15 cellular contexts compared by ENCODE assay signal in genomic region chr3:66047321-66048050, GRCh38. TPM values are rescaled to one million over a fixed set of nuclear protein-coding genes. Genes with fewer than 3 reads are reported as not detected.
DNase-seq lines count a peak whose midpoint lies in the region; ATAC-seq and TF ChIP-seq lines count a peak whose summit lies in the region.
"Had no signal": no experiment of that assay in that cellular context is flagged by ENCODE, and none has a peak within 500 bp of the region (broad histone marks: within the 10 kb centered on the region; RNA-seq: fewer than 3 reads in every experiment).

No MANE protein-coding gene starts in this region.

- no peak for TF ChIP-seq POLR2A in Peyer's patch (IDR thresholded peaks at IDR 0.05)

- H3K4me3 ChIP-seq in AG09309 (ENCODE audit: control insufficient read depth, low read depth, low read length) (no peak overlapping the region), fibroblast of lung (replicated peaks in 1 of 4; ENCODE audit: control extremely low read depth in 1 of 4, insufficient read depth in 1 of 4, low read depth in 3 of 4, low read length in 4 of 4) (no peak overlapping the region), Peyer's patch (no peak overlapping the region)

- no peaks in the 10 kb centered on the region for H3K27me3 Mint-ChIP-seq in osteocyte (ENCODE audit: unreplicated experiment)
- H3K27me3 Mint-ChIP-seq in activated CD8-positive, alpha-beta T cell treated with anti-CD3 and anti-CD28 coated beads, Interleukin-2, amount 10 ng/mL, durations not matched to agents 7 days and 5 days (ENCODE audit: low read depth): no peaks in the 10 kb centered on the region

- no peak overlapping the region for H3K4me3 Mint-ChIP-seq in osteocyte (ENCODE audit: unreplicated experiment)
- H3K4me3 Mint-ChIP-seq in activated CD8-positive, alpha-beta T cell treated with anti-CD3 and anti-CD28 coated beads, Interleukin-2, amount 10 ng/mL, durations not matched to agents 7 days and 5 days: no peak overlapping the region
- H3K4me3 Mint-ChIP-seq: activated T-cell treated with anti-CD3 and anti-CD28 coated beads, Interleukin-2, amount 50 U/mL, for 4 hours; CD8-positive, alpha-beta T cell; nephron had no signal

- TF ChIP-seq CTCF in AG09309 (IDR thresholded peaks at IDR 0.05; ENCODE audit: control insufficient read depth, insufficient read depth, low read depth, low read length, missing control alignments): peak; percentile 28
- no peak for TF ChIP-seq CTCF in fibroblast of lung (conservative IDR thresholded peaks at IDR 0.05 in 1 of 2, IDR thresholded peaks at IDR 0.05 in 1 of 2; ENCODE audit: low read depth in 1 of 2, low read length in 2 of 2)
- no peak for TF ChIP-seq CTCF in osteocyte (IDR thresholded peaks at IDR 0.05)
- peak in 3 of 6 experiments; percentile 33 to 37 (median 36) for TF ChIP-seq CTCF in Peyer's patch (IDR thresholded peaks at IDR 0.05)

- H3K4me2 ChIP-seq in fibroblast of lung (ENCODE audit: extremely low read depth, insufficient read depth, low read length): peak overlapping the region; percentile 69

- H3K79me2 ChIP-seq in fibroblast of lung (ENCODE audit: control insufficient read depth, insufficient read depth, low read length): no peaks in the 10 kb centered on the region

- H3K36me3 ChIP-seq in fibroblast of lung (ENCODE audit: control insufficient read depth, insufficient read depth, low read length) (no peaks in the 10 kb centered on the region), Peyer's patch (no peaks in the 10 kb centered on the region)

- no peak overlapping the region for H3K9ac ChIP-seq in fibroblast of lung (ENCODE audit: insufficient read depth, low read length)

- no peaks in the 10 kb centered on the region for H3K36me3 Mint-ChIP-seq in osteocyte (ENCODE audit: unreplicated experiment)
- no peaks in the 10 kb centered on the region for H3K36me3 Mint-ChIP-seq in activated CD8-positive, alpha-beta T cell treated with anti-CD3 and anti-CD28 coated beads, Interleukin-2, amount 10 ng/mL, durations not matched to agents 7 days and 5 days (ENCODE audit: low read depth)
- H3K36me3 Mint-ChIP-seq: CD8-positive, alpha-beta T cell had no signal

- H3K27ac Mint-ChIP-seq in osteocyte (ENCODE audit: unreplicated experiment): peak overlapping the region; percentile 87
- H3K27ac Mint-ChIP-seq in activated CD8-positive, alpha-beta T cell treated with anti-CD3 and anti-CD28 coated beads, Interleukin-2, amount 10 ng/mL, durations not matched to agents 7 days and 5 days: no peak overlapping the region
- H3K27ac Mint-ChIP-seq: CD8-positive, alpha-beta T cell had no signal

- DNase-seq in AG09309 (ENCODE audit: low read depth): peak; percentile 91
- DNase-seq in M059J (ENCODE audit: low read depth): peak; percentile 71
- peak; percentile 64 to 87 for DNase-seq in fibroblast of lung (ENCODE audit: low read depth in 2 of 2)
- DNase-seq in osteocyte (ENCODE audit: extremely low spot score, unreplicated experiment): no peak
- DNase-seq in Peyer's patch: no peak
- DNase-seq in germinal center (ENCODE audit: low spot score): no peak
- no peak for DNase-seq in SKM-1 treated with dmso at 0.1 percent for 144 hours (lab: John Stamatoyannopoulos, UW; ENCODE audit: unreplicated experiment)
- no peak for DNase-seq in activated CD8-positive, alpha-beta T cell treated with anti-CD3 and anti-CD28 coated beads, Interleukin-2, amount 10 ng/mL, durations not matched to agents 7 days and 5 days
- DNase-seq: activated T-cell treated with anti-CD3 and anti-CD28 coated beads, Interleukin-2, amount 50 U/mL, for 4 hours; CD8-positive, alpha-beta T cell; cerebellar nuclear complex; NCI-H1930; OCI-M1; stimulated activated CD4-positive, alpha-beta T cell treated with anti-CD3 and anti-CD28 coated beads, Interleukin-4, amount 100 ng/mL, for 24 hours had no signal

- POLR2A ChIA-PET in activated CD8-positive, alpha-beta T cell treated with anti-CD3 and anti-CD28 coated beads, Interleukin-2, amount 10 ng/mL, durations not matched to agents 7 days and 5 days (lab: Charles Lee): no interaction called here

- H4K20me1 ChIP-seq in fibroblast of lung (ENCODE audit: control insufficient read depth, extremely low read depth, insufficient read depth, low read length): no peaks in the 10 kb centered on the region

- CTCF ChIA-PET in activated CD8-positive, alpha-beta T cell treated with anti-CD3 and anti-CD28 coated beads, Interleukin-2, amount 10 ng/mL, durations not matched to agents 7 days and 5 days (lab: Charles Lee): no interaction called here

- H3K27me3 ChIP-seq in fibroblast of lung (ENCODE audit: control insufficient read depth, insufficient read depth, low read length) (no peaks in the 10 kb centered on the region), Peyer's patch (no peaks in the 10 kb centered on the region)

- H3K4me1 Mint-ChIP-seq in osteocyte (ENCODE audit: unreplicated experiment): peaks cover 34% of the 10 kb centered on the region
- no peaks in the 10 kb centered on the region for H3K4me1 Mint-ChIP-seq in activated CD8-positive, alpha-beta T cell treated with anti-CD3 and anti-CD28 coated beads, Interleukin-2, amount 10 ng/mL, durations not matched to agents 7 days and 5 days (ENCODE audit: low read depth)

- ATAC-seq in activated CD8-positive, alpha-beta T cell treated with anti-CD3 and anti-CD28 coated beads, Interleukin-2, amount 10 ng/mL, durations not matched to agents 7 days and 5 days: no peak
- ATAC-seq: activated T-cell treated with anti-CD3 and anti-CD28 coated beads, Interleukin-2, amount 50 U/mL, for 4 hours; CD8-positive, alpha-beta T cell had no signal

- H3K4me1 ChIP-seq in fibroblast of lung (ENCODE audit: control insufficient read depth, extremely low read depth, insufficient read depth, low read length): peaks cover 17% of the 10 kb centered on the region
- H3K4me1 ChIP-seq in Peyer's patch: peaks cover 0 to 12% (median 2%) of the 10 kb centered on the region in 4 donors

- H3K27ac ChIP-seq in fibroblast of lung (ENCODE audit: insufficient read depth, low read length) (peak overlapping the region; percentile 22), Peyer's patch (no peak overlapping the region)

- no peak overlapping the region for H2AFZ ChIP-seq in fibroblast of lung (ENCODE audit: low read length)

- peaks cover 5% of the 10 kb centered on the region for H3K9me3 Mint-ChIP-seq in osteocyte (ENCODE audit: unreplicated experiment)
- no peaks in the 10 kb centered on the region for H3K9me3 Mint-ChIP-seq in activated CD8-positive, alpha-beta T cell treated with anti-CD3 and anti-CD28 coated beads, Interleukin-2, amount 10 ng/mL, durations not matched to agents 7 days and 5 days (ENCODE audit: insufficient read depth)
- H3K9me3 Mint-ChIP-seq: CD8-positive, alpha-beta T cell had no signal

- H3K9me3 ChIP-seq in fibroblast of lung (ENCODE audit: control insufficient read depth, insufficient read depth, low read depth, low read length) (no peaks in the 10 kb centered on the region), Peyer's patch (no peaks in the 10 kb centered on the region)

RNA-seq across cellular contexts. Expression of gene MAGI1, which starts 8.8 kb away (rescaled TPM):
- total RNA-seq in M059J (2014; rRNA removed; shearing (Covaris generic)): 2.8 and 3.6 TPM in 2 replicates
- total RNA-seq in fibroblast of lung (8.0 and 15.7 TPM in 2 replicates), osteocyte (20.1 and 21.9 TPM in 2 replicates), Peyer's patch (10 to 100 TPM; 49.5 to 72.1 (median 67.6) TPM)
- polyA plus RNA-seq in fibroblast of lung: 12.5 and 23.7 TPM in 2 replicates
- 9.0 and 20.7 TPM in 2 replicates for polyA plus RNA-seq in fibroblast of lung (2012)
- polyA minus RNA-seq in fibroblast of lung (ENCODE audit: low replicate concordance): 7.5 and 22.0 TPM in 2 replicates
- not detected for total RNA-seq in activated CD8-positive, alpha-beta T cell treated with anti-CD3 and anti-CD28 coated beads, Interleukin-2, amount 10 ng/mL, durations not matched to agents 7 days and 5 days
- total RNA-seq: CD8-positive, alpha-beta T cell had no signal

Comparison
In these comparisons a context has a peak if more than half of its experiments do, and no peak if none do; other contexts are left out.
1. DNase-seq: peak in AG09309 (single experiment), M059J (single experiment) and fibroblast of lung (2 of 2); none in osteocyte (single experiment), Peyer's patch (0 of 3), germinal center (single experiment), SKM-1 treated with dmso at 0.1 percent for 144 hours (single experiment) and activated CD8-positive, alpha-beta T cell treated with anti-CD3 and anti-CD28 coated beads, Interleukin-2, amount 10 ng/mL, durations not matched to agents 7 days and 5 days (single experiment).